Comparison of ENCODE assay signal across 9 cellular contexts in genomic region chr14:24137529-24138395, GRCh38. TPM values are rescaled to one million over a fixed set of nuclear protein-coding genes. Genes with fewer than 3 reads are reported as not detected.
DNase-seq lines count a peak whose midpoint lies in the region; ATAC-seq and TF ChIP-seq lines count a peak whose summit lies in the region.
"Had no signal": no experiment of that assay in that cellular context is flagged by ENCODE, and none has a peak within 500 bp of the region (broad histone marks: within the 10 kb centered on the region; RNA-seq: fewer than 3 reads in every experiment).

No MANE protein-coding gene starts in this region.

- no peak overlapping the region for H4K91ac ChIP-seq in trophoblast cell (ENCODE audit: low read depth, low read length)

- no peak for ATAC-seq in activated CD8-positive, alpha-beta T cell treated with anti-CD3 and anti-CD28 coated beads, Interleukin-2, amount 10 ng/mL, durations not matched to agents 7 days and 5 days
- ATAC-seq: Right ventricle myocardium inferior had no signal

- H2BK12ac ChIP-seq in trophoblast cell (ENCODE audit: low read length), result no peak overlapping the region

- H3K4me2 ChIP-seq in trophoblast cell (ENCODE audit: low read length), result no peak overlapping the region

- no peak overlapping the region for H3K4ac ChIP-seq in trophoblast cell (ENCODE audit: low read depth, low read length)

- H3K79me1 ChIP-seq in trophoblast cell (ENCODE audit: low read length), result peaks cover 13% of the 10 kb centered on the region

- no peak overlapping the region for H4K12ac ChIP-seq in trophoblast cell (ENCODE audit: low read depth, low read length)

- no peaks in the 10 kb centered on the region for H3K9me3 Mint-ChIP-seq in activated CD8-positive, alpha-beta T cell treated with anti-CD3 and anti-CD28 coated beads, Interleukin-2, amount 10 ng/mL, durations not matched to agents 7 days and 5 days (ENCODE audit: insufficient read depth)
- H3K9me3 Mint-ChIP-seq in progenitor cell of endocrine pancreas (ENCODE audit: low read depth), result no peaks in the 10 kb centered on the region

- H3K4me3 ChIP-seq in HEK293 (ENCODE audit: low read depth, low read length), result no peak overlapping the region
- no peak overlapping the region for H3K4me3 ChIP-seq in trophoblast cell (ENCODE audit: low read depth, low read length)

- H3K18ac ChIP-seq in trophoblast cell (ENCODE audit: low read length), result no peak overlapping the region

- no peak overlapping the region for H3K9ac ChIP-seq in trophoblast cell (ENCODE audit: low read length)

- H3K27ac ChIP-seq in HEK293 (ENCODE audit: extremely low read depth, low read depth, low read length) (no peak overlapping the region), trophoblast cell (ENCODE audit: low read depth, low read length) (no peak overlapping the region)

- POLR2A ChIA-PET in HEK293 (lab: Yijun Ruan, JAX), result interaction anchor here (0.6 to 7.3 kb wide), 7 partner anchors 9 to 75 kb away, joined by 3 to 163 read pairs (median 21); partner anchors contain the start of genes CHMP4A, DCAF11, IRF9 and NRL
- POLR2A ChIA-PET in activated CD8-positive, alpha-beta T cell treated with anti-CD3 and anti-CD28 coated beads, Interleukin-2, amount 10 ng/mL, durations not matched to agents 7 days and 5 days (lab: Charles Lee), result interaction anchor here (0.6 to 8.7 kb wide), 7 partner anchors 9 to 73 kb away, joined by 3 to 119 read pairs (median 7); partner anchors contain the start of genes DCAF11, IRF9, NRL and PSME2

- no peaks in the 10 kb centered on the region for H3K27me3 ChIP-seq in trophoblast cell (ENCODE audit: insufficient read depth, low read length)

- TF ChIP-seq CTCF in HEK293 (tag by site-specific recombination; IDR thresholded peaks at IDR 0.05), result no peak
- TF ChIP-seq CTCF in progenitor cell of endocrine pancreas (IDR thresholded peaks at IDR 0.05; ENCODE audit: unreplicated experiment), result no peak

- no CpG with 5 or more reads among the region's 8 CpGs for WGBS in trophoblast cell (ENCODE audit: extremely low coverage, insufficient coverage, insufficient read length)

- H4K8ac ChIP-seq in trophoblast cell (ENCODE audit: low read depth, low read length), result no peak overlapping the region

- H2BK5ac ChIP-seq in trophoblast cell (ENCODE audit: low read depth, low read length, poor library complexity), result no peak overlapping the region

- H3K23ac ChIP-seq in trophoblast cell (ENCODE audit: low read length), result no peak overlapping the region

- no peak overlapping the region for H3K14ac ChIP-seq in trophoblast cell (ENCODE audit: low read length)

- peaks cover 11 to 27% of the 10 kb centered on the region in 2 experiments for H3K36me3 ChIP-seq in HEK293 (ENCODE audit: control insufficient read depth in 2 of 2, insufficient read depth in 1 of 2, low read length in 2 of 2)
- H3K36me3 ChIP-seq in trophoblast cell (ENCODE audit: control insufficient read depth in 1 of 2, insufficient read depth in 2 of 2, low read length in 2 of 2), result peaks cover 19% of the 10 kb centered on the region in 2 experiments

- H3K4me1 Mint-ChIP-seq in activated CD8-positive, alpha-beta T cell treated with anti-CD3 and anti-CD28 coated beads, Interleukin-2, amount 10 ng/mL, durations not matched to agents 7 days and 5 days (ENCODE audit: low read depth), result peaks cover 49% of the 10 kb centered on the region
- H3K4me1 Mint-ChIP-seq in progenitor cell of endocrine pancreas (ENCODE audit: low read depth), result peaks cover 28% of the 10 kb centered on the region

- H3K4me3 Mint-ChIP-seq in activated CD8-positive, alpha-beta T cell treated with anti-CD3 and anti-CD28 coated beads, Interleukin-2, amount 10 ng/mL, durations not matched to agents 7 days and 5 days, result peak overlapping the region; percentile 86
- H3K4me3 Mint-ChIP-seq in progenitor cell of endocrine pancreas (ENCODE audit: low read depth), result peak overlapping the region; percentile 55

- CTCF ChIA-PET in HEK293 (lab: Yijun Ruan, JAX), result interaction anchor here (0.6 to 1.2 kb wide), 5 partner anchors 8 to 294 kb away, joined by 3 to 4 read pairs (median 3); partner anchors contain the start of genes CIDEB, IRF9 and PSME2
- CTCF ChIA-PET in activated CD8-positive, alpha-beta T cell treated with anti-CD3 and anti-CD28 coated beads, Interleukin-2, amount 10 ng/mL, durations not matched to agents 7 days and 5 days (lab: Charles Lee), result interaction anchor here (0.7 to 5.2 kb wide), 6 partner anchors 9 to 170 kb away, joined by 3 to 43 read pairs (median 16); partner anchors contain the start of genes DCAF11, IRF9, NRL and PSME2

- no peak overlapping the region for H2AK5ac ChIP-seq in trophoblast cell (ENCODE audit: low read length)

- no peaks in the 10 kb centered on the region for H3K27me3 Mint-ChIP-seq in activated CD8-positive, alpha-beta T cell treated with anti-CD3 and anti-CD28 coated beads, Interleukin-2, amount 10 ng/mL, durations not matched to agents 7 days and 5 days (ENCODE audit: low read depth)
- H3K27me3 Mint-ChIP-seq in progenitor cell of endocrine pancreas, result no peaks in the 10 kb centered on the region

- H3K9me3 ChIP-seq in HEK293 (ENCODE audit: control insufficient read depth, insufficient read depth, low read depth, low read length), result no peaks in the 10 kb centered on the region
- peaks cover 1% of the 10 kb centered on the region for H3K9me3 ChIP-seq in trophoblast cell (ENCODE audit: insufficient read depth, low read depth, low read length)

- H3K79me2 ChIP-seq in trophoblast cell (ENCODE audit: control insufficient read depth, insufficient read depth, low read length, poor library complexity), result peaks cover 8% of the 10 kb centered on the region

- H3K4me1 ChIP-seq in HEK293 (ENCODE audit: control insufficient read depth, insufficient read depth, low read length), result peaks cover 4% of the 10 kb centered on the region; the same call in 1 of the 2 replicates
- H3K4me1 ChIP-seq in trophoblast cell (ENCODE audit: control insufficient read depth in 1 of 2, insufficient read depth in 2 of 2, low read length in 2 of 2), result peaks cover 6 to 10% of the 10 kb centered on the region in 2 experiments

- H3K27ac Mint-ChIP-seq in activated CD8-positive, alpha-beta T cell treated with anti-CD3 and anti-CD28 coated beads, Interleukin-2, amount 10 ng/mL, durations not matched to agents 7 days and 5 days, result peak overlapping the region; percentile 91
- H3K27ac Mint-ChIP-seq in progenitor cell of endocrine pancreas, result no peak overlapping the region

- H3K36me3 Mint-ChIP-seq in activated CD8-positive, alpha-beta T cell treated with anti-CD3 and anti-CD28 coated beads, Interleukin-2, amount 10 ng/mL, durations not matched to agents 7 days and 5 days (ENCODE audit: low read depth), result peaks cover 56% of the 10 kb centered on the region
- H3K36me3 Mint-ChIP-seq in progenitor cell of endocrine pancreas (ENCODE audit: insufficient read depth), result peaks cover 5% of the 10 kb centered on the region

- no peak overlapping the region for H2BK120ac ChIP-seq in trophoblast cell (ENCODE audit: insufficient read depth, low read length, poor library complexity)

- no peak for DNase-seq in activated CD8-positive, alpha-beta T cell treated with anti-CD3 and anti-CD28 coated beads, Interleukin-2, amount 10 ng/mL, durations not matched to agents 7 days and 5 days
- no peak for DNase-seq in progenitor cell of endocrine pancreas (ENCODE audit: low spot score, unreplicated experiment)
- no peak for DNase-seq in trophoblast cell
- DNase-seq in GM03348 (ENCODE audit: low spot score), result no peak
- no peak for DNase-seq in mucosa of gallbladder (ENCODE audit: low spot score)
- DNase-seq: activated effector memory CD4-positive, alpha-beta T cell treated with anti-CD3 and anti-CD28 coated beads, Interleukin-2, amount 50 U/mL, for 16 hours; nucleus accumbens had no signal

- no peak overlapping the region for H2AFZ ChIP-seq in trophoblast cell (ENCODE audit: insufficient read depth, low read length, poor library complexity)

RNA-seq across cellular contexts. Expression of gene PSME1, which starts 1.8 kb away (rescaled TPM):
- 100 to 1,000 TPM; 516 to 530 TPM for total RNA-seq in activated CD8-positive, alpha-beta T cell treated with anti-CD3 and anti-CD28 coated beads, Interleukin-2, amount 10 ng/mL, durations not matched to agents 7 days and 5 days
- total RNA-seq in progenitor cell of endocrine pancreas (101 and 103 TPM in 2 replicates), mucosa of gallbladder (161 TPM)
- polyA plus RNA-seq in trophoblast cell (2013), result 67.4 and 69.1 TPM in 2 replicates

RNA-seq across cellular contexts. Expression of gene EMC9, which starts 3.6 kb away (rescaled TPM):
- total RNA-seq in activated CD8-positive, alpha-beta T cell treated with anti-CD3 and anti-CD28 coated beads, Interleukin-2, amount 10 ng/mL, durations not matched to agents 7 days and 5 days, result 10 to 100 TPM; 49.9 to 53.2 TPM
- total RNA-seq in progenitor cell of endocrine pancreas, result 22.8 and 22.9 TPM in 2 replicates
- 13.5 and 13.7 TPM in 2 replicates for polyA plus RNA-seq in trophoblast cell (2013)
- total RNA-seq in mucosa of gallbladder, result 24.0 TPM

RNA-seq across cellular contexts. Expression of gene FITM1, which starts 7.3 kb away (rescaled TPM):
- 1 to 10 TPM; 1.4 to 2.1 TPM for total RNA-seq in activated CD8-positive, alpha-beta T cell treated with anti-CD3 and anti-CD28 coated beads, Interleukin-2, amount 10 ng/mL, durations not matched to agents 7 days and 5 days
- total RNA-seq in progenitor cell of endocrine pancreas (1.7 and 1.9 TPM in 2 replicates), mucosa of gallbladder (0.81 TPM)
- 0.21 and 0.33 TPM in 2 replicates for polyA plus RNA-seq in trophoblast cell (2013)

RNA-seq across cellular contexts. Expression of gene PSME2, which starts 8.6 kb away (rescaled TPM):
- 100 to 1,000 TPM; 635 to 636 TPM for total RNA-seq in activated CD8-positive, alpha-beta T cell treated with anti-CD3 and anti-CD28 coated beads, Interleukin-2, amount 10 ng/mL, durations not matched to agents 7 days and 5 days
- 118 and 120 TPM in 2 replicates for total RNA-seq in progenitor cell of endocrine pancreas
- 88.2 and 92.1 TPM in 2 replicates for polyA plus RNA-seq in trophoblast cell (2013)
- 106 TPM for total RNA-seq in mucosa of gallbladder

RNA-seq across cellular contexts. Expression of gene RNF31, which starts 9.5 kb away (rescaled TPM):
- 100 to 1,000 TPM; 123 to 142 TPM for total RNA-seq in activated CD8-positive, alpha-beta T cell treated with anti-CD3 and anti-CD28 coated beads, Interleukin-2, amount 10 ng/mL, durations not matched to agents 7 days and 5 days
- total RNA-seq in progenitor cell of endocrine pancreas (99.3 and 104 TPM in 2 replicates), mucosa of gallbladder (60.7 TPM)
- polyA plus RNA-seq in trophoblast cell (2013), result 59.3 and 66.6 TPM in 2 replicates
